ENCODE assay signal across 1 cellular context in the genomic region with DNA sequence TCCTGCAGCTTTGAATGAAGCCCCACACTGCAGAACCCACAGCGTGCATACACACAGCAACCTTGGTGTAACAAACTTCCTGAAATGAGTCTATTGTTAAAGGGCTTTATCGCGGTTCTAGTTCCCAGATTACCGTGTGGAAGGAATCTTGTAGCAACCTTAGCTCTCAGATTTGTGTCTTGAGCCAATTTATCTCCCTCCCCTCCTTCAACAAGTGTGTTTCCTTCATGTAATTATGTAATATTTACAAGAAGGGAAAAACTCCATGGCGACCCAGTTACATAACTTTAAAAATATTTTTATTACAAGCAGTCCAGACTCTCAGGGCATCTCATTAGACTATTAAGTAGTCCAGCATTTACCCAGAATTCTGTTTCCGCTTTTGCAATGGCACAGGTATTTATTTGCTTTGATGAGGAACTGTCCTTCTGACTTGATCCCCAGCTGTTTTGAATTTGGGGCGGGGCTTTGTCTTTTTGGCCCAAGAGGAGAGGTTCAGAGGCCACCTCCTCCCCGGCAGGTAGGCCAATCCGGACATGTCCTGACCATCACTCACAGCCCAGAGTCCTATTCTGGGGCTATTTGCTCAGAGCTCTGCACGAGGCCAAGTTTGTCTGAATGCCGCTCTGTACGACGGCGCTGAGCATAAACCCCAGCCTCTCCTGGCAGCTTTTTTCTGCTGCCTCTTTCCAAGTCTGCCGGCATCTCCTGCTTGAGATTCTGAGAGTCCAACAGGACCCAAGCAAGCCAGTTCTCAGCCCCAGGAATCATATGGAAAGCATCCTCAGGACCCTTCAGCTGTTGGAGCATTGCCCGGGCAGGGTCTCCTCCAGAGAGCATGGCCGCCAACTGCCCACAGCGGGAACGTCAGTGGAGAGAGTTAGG.
TF ChIP-seq lines count a peak whose summit lies in the region.

No MANE protein-coding gene starts in this region.

TF ChIP-seq in WTC11, 78 proteins besides CTCF, POLR2A, EP300 and RAD21 (continued from another document):
- TF ChIP-seq, protein P1, sequence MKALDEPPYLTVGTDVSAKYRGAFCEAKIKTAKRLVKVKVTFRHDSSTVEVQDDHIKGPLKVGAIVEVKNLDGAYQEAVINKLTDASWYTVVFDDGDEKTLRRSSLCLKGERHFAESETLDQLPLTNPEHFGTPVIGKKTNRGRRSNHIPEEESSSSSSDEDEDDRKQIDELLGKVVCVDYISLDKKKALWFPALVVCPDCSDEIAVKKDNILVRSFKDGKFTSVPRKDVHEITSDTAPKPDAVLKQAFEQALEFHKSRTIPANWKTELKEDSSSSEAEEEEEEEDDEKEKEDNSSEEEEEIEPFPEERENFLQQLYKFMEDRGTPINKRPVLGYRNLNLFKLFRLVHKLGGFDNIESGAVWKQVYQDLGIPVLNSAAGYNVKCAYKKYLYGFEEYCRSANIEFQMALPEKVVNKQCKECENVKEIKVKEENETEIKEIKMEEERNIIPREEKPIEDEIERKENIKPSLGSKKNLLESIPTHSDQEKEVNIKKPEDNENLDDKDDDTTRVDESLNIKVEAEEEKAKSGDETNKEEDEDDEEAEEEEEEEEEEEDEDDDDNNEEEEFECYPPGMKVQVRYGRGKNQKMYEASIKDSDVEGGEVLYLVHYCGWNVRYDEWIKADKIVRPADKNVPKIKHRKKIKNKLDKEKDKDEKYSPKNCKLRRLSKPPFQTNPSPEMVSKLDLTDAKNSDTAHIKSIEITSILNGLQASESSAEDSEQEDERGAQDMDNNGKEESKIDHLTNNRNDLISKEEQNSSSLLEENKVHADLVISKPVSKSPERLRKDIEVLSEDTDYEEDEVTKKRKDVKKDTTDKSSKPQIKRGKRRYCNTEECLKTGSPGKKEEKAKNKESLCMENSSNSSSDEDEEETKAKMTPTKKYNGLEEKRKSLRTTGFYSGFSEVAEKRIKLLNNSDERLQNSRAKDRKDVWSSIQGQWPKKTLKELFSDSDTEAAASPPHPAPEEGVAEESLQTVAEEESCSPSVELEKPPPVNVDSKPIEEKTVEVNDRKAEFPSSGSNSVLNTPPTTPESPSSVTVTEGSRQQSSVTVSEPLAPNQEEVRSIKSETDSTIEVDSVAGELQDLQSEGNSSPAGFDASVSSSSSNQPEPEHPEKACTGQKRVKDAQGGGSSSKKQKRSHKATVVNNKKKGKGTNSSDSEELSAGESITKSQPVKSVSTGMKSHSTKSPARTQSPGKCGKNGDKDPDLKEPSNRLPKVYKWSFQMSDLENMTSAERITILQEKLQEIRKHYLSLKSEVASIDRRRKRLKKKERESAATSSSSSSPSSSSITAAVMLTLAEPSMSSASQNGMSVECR (CRISPR knock-in tag; IDR thresholded peaks at IDR 0.05; ENCODE audit: borderline replicate concordance) = no peak
- no peak for TF ChIP-seq ZBTB21 (CRISPR knock-in tag; IDR thresholded peaks at IDR 0.05; ENCODE audit: borderline replicate concordance)
- no peak for TF ChIP-seq GRHL2 (CRISPR knock-in tag; IDR thresholded peaks at IDR 0.05; ENCODE audit: insufficient replicate concordance, severe bottlenecking)
- TF ChIP-seq, protein P2, sequence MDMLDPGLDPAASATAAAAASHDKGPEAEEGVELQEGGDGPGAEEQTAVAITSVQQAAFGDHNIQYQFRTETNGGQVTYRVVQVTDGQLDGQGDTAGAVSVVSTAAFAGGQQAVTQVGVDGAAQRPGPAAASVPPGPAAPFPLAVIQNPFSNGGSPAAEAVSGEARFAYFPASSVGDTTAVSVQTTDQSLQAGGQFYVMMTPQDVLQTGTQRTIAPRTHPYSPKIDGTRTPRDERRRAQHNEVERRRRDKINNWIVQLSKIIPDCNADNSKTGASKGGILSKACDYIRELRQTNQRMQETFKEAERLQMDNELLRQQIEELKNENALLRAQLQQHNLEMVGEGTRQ (CRISPR knock-in tag; IDR thresholded peaks at IDR 0.05) = no peak
- TF ChIP-seq ELF4 (CRISPR knock-in tag; IDR thresholded peaks at IDR 0.05; ENCODE audit: low read depth) = no peak
- TF ChIP-seq ZNF121 (CRISPR knock-in tag; IDR thresholded peaks at IDR 0.05) = no peak
- no peak for TF ChIP-seq TEAD4 (CRISPR knock-in tag; IDR thresholded peaks at IDR 0.05)
TF ChIP-seq in WTC11: peak in this region for 0.
